ENCODE assay signal across 13 cellular contexts in genomic region chr2:9230881-9231280, GRCh38. TPM values are rescaled to one million over a fixed set of nuclear protein-coding genes. Genes with fewer than 3 reads are reported as not detected.
A peak's percentile ranks its signal among the peaks of the same experiment; 100 is the strongest.
DNase-seq lines count a peak whose midpoint lies in the region; ATAC-seq, FAIRE-seq and TF ChIP-seq lines count a peak whose summit lies in the region.
"Had no signal": no experiment of that assay in that cellular context is flagged by ENCODE, and none has a peak within 500 bp of the region (broad histone marks: within the 10 kb centered on the region; RNA-seq: fewer than 3 reads in every experiment).

No MANE protein-coding gene starts in this region.

- WGBS in tibial nerve, 2 donors: 23 to 24% methylated on average over 4 of the region's 4 CpGs

- H3K36me3 ChIP-seq in tibial nerve: no peaks in the 10 kb centered on the region
- H3K36me3 ChIP-seq: suprapubic skin had no signal

- no peak for TF ChIP-seq EP300 in tibial nerve (IDR thresholded peaks at IDR 0.05)

- no peak for TF ChIP-seq POLR2A in tibial nerve (IDR thresholded peaks at IDR 0.05)

- TF ChIP-seq CTCF in tibial nerve (IDR thresholded peaks at IDR 0.05): no peak

- FAIRE-seq in GM19239 (lab: Jason Lieb, UNC): no peak
- FAIRE-seq: H54 had no signal

- no peaks in the 10 kb centered on the region for H3K9me3 ChIP-seq in tibial nerve
- H3K9me3 ChIP-seq: suprapubic skin had no signal

- H3K27me3 ChIP-seq in layer of hippocampus (ENCODE audit: control insufficient read depth, insufficient read depth, low read length) (no peaks in the 10 kb centered on the region), tibial nerve (no peaks in the 10 kb centered on the region)
- H3K27me3 ChIP-seq: suprapubic skin had no signal

- no peak overlapping the region for H3K4me3 ChIP-seq in tibial nerve
- H3K4me3 ChIP-seq: suprapubic skin had no signal

- H3K27ac ChIP-seq in layer of hippocampus (ENCODE audit: low read depth, low read length) (peak overlapping the region; percentile 14), tibial nerve (peak overlapping the region in 3 of 4 donors; percentile 17 to 48 (median 46))
- H3K27ac ChIP-seq: suprapubic skin had no signal

- DNase-seq in HT1080 (ENCODE audit: low read depth): peak; percentile 93
- peak; percentile 75 for DNase-seq in UCSD-AML1 (lab: John Stamatoyannopoulos, UW; ENCODE audit: unreplicated experiment)
- DNase-seq in tibial nerve (ENCODE audit: low spot score in 2 of 2): no peak
- DNase-seq in stimulated activated naive CD8-positive, alpha-beta T cell treated with anti-CD3 and anti-CD28 coated beads, Interleukin-15, Interleukin-2, amounts not matched to agents 100 U/mL and 50 U/mL, for 24 hours: no peak
- no peak for DNase-seq in NCI-H446 (lab: John Stamatoyannopoulos, UW)
- DNase-seq in GM19239 (ENCODE audit: insufficient read length, low spot score): no peak
- DNase-seq: activated B cell treated with CpG ODN at 0.5 μM for 24 hours; nephron progenitor cell; OCI-M1; stimulated activated CD4-positive, alpha-beta T cell treated with anti-CD3 and anti-CD28 coated beads, Interleukin-2, amount 100 ng/mL, for 48 hours had no signal

- no peak for ATAC-seq in stimulated activated naive CD8-positive, alpha-beta T cell treated with anti-CD3 and anti-CD28 coated beads, Interleukin-15, Interleukin-2, amounts not matched to agents 100 U/mL and 50 U/mL, for 24 hours

- peaks cover 0 to 97% (median 49%) of the 10 kb centered on the region in 4 donors for H3K4me1 ChIP-seq in tibial nerve

RNA-seq across cellular contexts. Expression of gene ASAP2, which starts 24.3 kb away (rescaled TPM):
- total RNA-seq in HT1080 (2014; rRNA removed; shearing (Covaris generic)): 16.2 and 24.0 TPM in 2 replicates
- polyA plus RNA-seq in HT1080 (2015; cell fraction: cytosol; rRNA removed): 43.2 and 59.1 TPM in 2 replicates
- 120 and 138 TPM in 2 replicates for polyA plus RNA-seq in HT1080 (2015; cell fraction: nucleus; rRNA removed)
- total RNA-seq in tibial nerve: 10 to 100 TPM; 28.2 to 38.0 (median 31.7) TPM
- total RNA-seq: activated B cell treated with CpG ODN at 0.5 μM for 24 hours had no signal

Comparison
In these comparisons a context has a peak if more than half of its experiments do, and no peak if none do; other contexts are left out.
1. DNase-seq: peak in HT1080 (single experiment) and UCSD-AML1 (single experiment); none in tibial nerve (0 of 2), stimulated activated naive CD8-positive, alpha-beta T cell treated with anti-CD3 and anti-CD28 coated beads, Interleukin-15, Interleukin-2, amounts not matched to agents 100 U/mL and 50 U/mL, for 24 hours (single experiment), NCI-H446 (0 of 2) and GM19239 (single experiment).